In the genomic region with DNA sequence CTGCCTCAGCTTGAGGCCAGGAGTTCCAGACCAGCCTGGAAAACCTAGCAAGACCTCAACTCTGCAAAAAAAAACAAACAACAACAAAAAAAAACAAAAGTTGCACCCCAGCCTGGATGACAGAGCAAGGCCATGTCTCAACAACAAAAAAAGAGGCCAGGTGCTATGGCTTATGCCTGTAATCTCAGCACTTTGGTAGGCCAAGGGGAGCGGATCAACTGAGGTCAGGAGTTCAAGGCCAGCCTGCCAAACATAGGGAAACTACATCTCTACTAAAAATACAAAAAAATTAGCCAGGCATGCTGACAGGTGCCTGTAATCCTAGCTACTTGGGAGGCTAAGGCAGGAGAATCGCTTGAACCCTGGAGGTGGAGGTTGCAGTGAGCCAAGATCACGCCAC, we compare ENCODE assay signal across 9 cellular contexts. TPM values are rescaled to one million over a fixed set of nuclear protein-coding genes. Genes with fewer than 3 reads are reported as not detected.
"Had no signal": no experiment of that assay in that cellular context is flagged by ENCODE, and none has a peak within 500 bp of the region (broad histone marks: within the 10 kb centered on the region; RNA-seq: fewer than 3 reads in every experiment).

No MANE protein-coding gene starts in this region.

- H3K4me3 Mint-ChIP-seq: GM23338, HFFc6, IgD-negative memory B cell had no signal

- H2AFZ ChIP-seq: GM23338 had no signal

- H3K4me1 ChIP-seq: HAP-1 had no signal

- H3K9me3 Mint-ChIP-seq: GM23338, HFFc6, IgD-negative memory B cell had no signal

- ATAC-seq: GM23338, HCT116 had no signal

- H3K4me1 Mint-ChIP-seq: IgD-negative memory B cell had no signal

- FAIRE-seq: HTR-8/SVneo had no signal

- H3K27ac Mint-ChIP-seq: GM23338, HFFc6, IgD-negative memory B cell had no signal

- H3K4me3 ChIP-seq: GM23338, HAP-1 had no signal

- H3K4me2 ChIP-seq: GM23338 had no signal

- H3K36me3 Mint-ChIP-seq: IgD-negative memory B cell had no signal

- H3K36me3 ChIP-seq: HAP-1 had no signal

- DNase-seq: H7, HFFc6, KBM-7 had no signal

- H3K9me3 ChIP-seq: HAP-1 had no signal

RNA-seq across cellular contexts. Expression of a gene that starts 6.5 kb away (rescaled TPM):
- total RNA-seq: HT-29 had no signal
- polyA plus RNA-seq: IgD-negative memory B cell had no signal

RNA-seq across cellular contexts. Expression of a gene that starts 56.7 kb away (rescaled TPM):
- total RNA-seq: HT-29 had no signal
